ENCODE assay signal across 13 cellular contexts in genomic region chr2:120257522-120257921, GRCh38. TPM values are rescaled to one million over a fixed set of nuclear protein-coding genes. Genes with fewer than 3 reads are reported as not detected.
A peak's percentile ranks its signal among the peaks of the same experiment; 100 is the strongest.
DNase-seq lines count a peak whose midpoint lies in the region; ATAC-seq and TF ChIP-seq lines count a peak whose summit lies in the region.
"Had no signal": no experiment of that assay in that cellular context is flagged by ENCODE, and none has a peak within 500 bp of the region (broad histone marks: within the 10 kb centered on the region; RNA-seq: fewer than 3 reads in every experiment).

No MANE protein-coding gene starts in this region.

- H2BK15ac ChIP-seq in H9 (ENCODE audit: low read depth, low read length): no peak overlapping the region

- H3K27me3 ChIP-seq in A673 (replicated peaks; ENCODE audit: insufficient read depth, low read depth, low read length, poor library complexity) (no peaks in the 10 kb centered on the region), prostate gland (replicated peaks; ENCODE audit: insufficient read depth) (no peaks in the 10 kb centered on the region), H9 (ENCODE audit: insufficient read depth, low read length) (peaks cover 3% of the 10 kb centered on the region)
- H3K27me3 ChIP-seq: pancreas had no signal

- H2AFZ ChIP-seq in H9 (ENCODE audit: low read length): no peak overlapping the region

- no peak overlapping the region for H2BK120ac ChIP-seq in H9 (ENCODE audit: low read depth, low read length, poor library complexity, severe bottlenecking)

- no peaks in the 10 kb centered on the region for H4K20me1 ChIP-seq in H9 (ENCODE audit: control insufficient read depth, insufficient read depth, insufficient read length)

- no peak overlapping the region for H3K23ac ChIP-seq in H9 (ENCODE audit: insufficient read length, low read depth, low read length)

- H2BK20ac ChIP-seq in H9 (ENCODE audit: low read depth, low read length, poor library complexity, severe bottlenecking): no peak overlapping the region

- H3K9me3 ChIP-seq in A673 (ENCODE audit: low read depth, low read length, poor library complexity, severe bottlenecking) (no peaks in the 10 kb centered on the region), prostate gland (no peaks in the 10 kb centered on the region), H9 (ENCODE audit: control insufficient read depth, low read depth, low read length) (no peaks in the 10 kb centered on the region)
- H3K9me3 ChIP-seq: pancreas had no signal

- no peaks in the 10 kb centered on the region for H3K79me1 ChIP-seq in H9 (ENCODE audit: insufficient read depth, low read depth, low read length, poor library complexity, severe bottlenecking)

- H3K27ac ChIP-seq in A673 (ENCODE audit: low read depth, low read length, poor library complexity, severe bottlenecking) (peak overlapping the region; percentile 64), prostate gland (no peak overlapping the region), H9 (ENCODE audit: insufficient read length, low read depth, low read length) (no peak overlapping the region)
- H3K27ac ChIP-seq: pancreas had no signal

- H3K27me3 Mint-ChIP-seq in H9 (ENCODE audit: low read depth): peaks cover 17% of the 10 kb centered on the region
- H3K27me3 Mint-ChIP-seq: activated CD4-positive, alpha-beta T cell treated with anti-CD3 and anti-CD28 coated beads for 36 hours had no signal

- TF ChIP-seq CTCF in A673 (conservative IDR thresholded peaks at IDR 0.05; ENCODE audit: low read depth, low read length) (no peak), prostate gland (IDR thresholded peaks at IDR 0.05) (no peak), H9 (conservative IDR thresholded peaks at IDR 0.05) (no peak)

- WGBS in prostate gland: 33% methylated on average over 1 of the region's 1 CpG
- no CpG with 5 or more reads among the region's 1 CpG for WGBS in H9 (ENCODE audit: extremely low coverage, insufficient read length, low lambda C conversion rate)

- no peaks in the 10 kb centered on the region for H3K79me2 ChIP-seq in H9 (ENCODE audit: insufficient read depth, low read length)

- no peak overlapping the region for H4K91ac ChIP-seq in H9 (ENCODE audit: insufficient read length, low read depth, low read length)

- H4K5ac ChIP-seq in H9 (ENCODE audit: insufficient read length, low read depth, low read length): no peak overlapping the region

- H2BK5ac ChIP-seq in H9 (ENCODE audit: insufficient read length, low read length): no peak overlapping the region

- no peak for TF ChIP-seq POLR2A in prostate gland (IDR thresholded peaks at IDR 0.05)

- H2AK5ac ChIP-seq in H9 (ENCODE audit: insufficient read length, low read length): no peak overlapping the region

- H3K4me2 ChIP-seq in H9 (ENCODE audit: insufficient read depth, insufficient read length, low read length): no peak overlapping the region

- ATAC-seq in Right ventricle myocardium superior (ENCODE audit: poor library complexity): no peak
- ATAC-seq: activated CD4-positive, alpha-beta T cell treated with anti-CD3 and anti-CD28 coated beads for 36 hours; pancreas had no signal

- H3K9ac ChIP-seq in H9 (ENCODE audit: extremely low read depth, insufficient read length, low read length): no peak overlapping the region

- H3K36me3 ChIP-seq in A673 (ENCODE audit: insufficient read depth, low read length, poor library complexity, severe bottlenecking): no peaks in the 10 kb centered on the region
- no peaks in the 10 kb centered on the region for H3K36me3 ChIP-seq in prostate gland
- H3K36me3 ChIP-seq: pancreas had no signal

- no peak overlapping the region for H3K14ac ChIP-seq in H9 (ENCODE audit: insufficient read depth, low read length)

- H3K4me3 ChIP-seq in A673 (ENCODE audit: low read depth, low read length, poor library complexity, severe bottlenecking) (no peak overlapping the region), prostate gland (no peak overlapping the region)
- H3K4me3 ChIP-seq: pancreas had no signal

- H2BK12ac ChIP-seq in H9 (ENCODE audit: insufficient read length, low read depth, low read length): no peak overlapping the region

- DNase-seq in A673 (ENCODE audit: low spot score): peak; percentile 87
- DNase-seq in CMK (ENCODE audit: low read depth): peak; percentile 44
- peak; percentile 76 for DNase-seq in OCI-M1 (lab: John Stamatoyannopoulos, UW)
- peak; percentile 42 for DNase-seq in foreskin melanocyte
- no peak for DNase-seq in prostate gland (ENCODE audit: low spot score)
- DNase-seq in stimulated activated CD4-positive, alpha-beta T cell treated with anti-CD3 and anti-CD28 coated beads, Interleukin-12 subunit alpha, Interleukin-12 subunit beta, amount 100 ng/mL, for 4 hours: no peak
- no peak for DNase-seq in H9
- no peak for DNase-seq in Right ventricle myocardium superior
- DNase-seq: activated CD4-positive, alpha-beta T cell treated with anti-CD3 and anti-CD28 coated beads for 36 hours; activated T-cell treated with anti-CD3 and anti-CD28 coated beads, Interleukin-2, amount 50 U/mL, for 48 hours; NCI-H2171 treated with DMSO at 0.1 percent for 48 hours; pancreas; stimulated activated CD4-positive, alpha-beta T cell treated with anti-CD3 and anti-CD28 coated beads, Interleukin-15, amount 100 ng/mL, for 24 hours had no signal

- no peak overlapping the region for H3K4ac ChIP-seq in H9 (ENCODE audit: low read depth, low read length)

- no peak overlapping the region for H3K27ac Mint-ChIP-seq in H9

- H3K4me1 Mint-ChIP-seq in H9: peaks cover 24 to 27% of the 10 kb centered on the region in 2 experiments

- no peak overlapping the region for H3K18ac ChIP-seq in H9 (ENCODE audit: insufficient read length, low read depth, low read length)

- peaks cover 8% of the 10 kb centered on the region for H3K23me2 ChIP-seq in H9 (ENCODE audit: insufficient read length, low read depth, low read length, poor library complexity, severe bottlenecking)

- CTCF ChIA-PET in A673 (lab: Charles Lee): no interaction called here

- POLR2A ChIA-PET in A673 (lab: Charles Lee; ENCODE audit: low non-redundant PET): interaction anchor here (0.5 kb wide), 1 partner anchor 100 kb away, joined by 4 read pairs; no protein-coding TSS in a partner anchor

- H3K9me3 Mint-ChIP-seq in H9: peaks cover 6 to 15% of the 10 kb centered on the region in 2 experiments

- peaks cover 9 to 15% (median 11%) of the 10 kb centered on the region in 3 experiments for H3K36me3 Mint-ChIP-seq in H9 (ENCODE audit: insufficient read depth in 1 of 3, low read depth in 3 of 3)

- no TSS peak for BruUV-seq in A673 (replicated peaks; lab: Mats Ljungman, UMichigan)

- intact Hi-C loops in A673 (cut with micrococcal nuclease; ENCODE audit: unreplicated experiment) (no loop called here), prostate gland (cut with DNase I) (loop anchor here (10.0 kb wide), 1 partner anchor 417 kb away; no protein-coding TSS in a partner anchor), Right ventricle myocardium superior (cut with DNase I) (no loop called here)

- H4K8ac ChIP-seq in H9 (replicated peaks; ENCODE audit: insufficient read length, low read depth, low read length): no peak overlapping the region

- H3K56ac ChIP-seq in H9 (ENCODE audit: insufficient read length, low read depth, low read length): no peak overlapping the region

- peaks cover 22% of the 10 kb centered on the region for H3K4me1 ChIP-seq in A673 (ENCODE audit: insufficient read depth, low read length, poor library complexity, severe bottlenecking)
- peaks cover 6% of the 10 kb centered on the region for H3K4me1 ChIP-seq in prostate gland (replicated peaks)
- no peaks in the 10 kb centered on the region for H3K4me1 ChIP-seq in H9 (ENCODE audit: insufficient read depth, low read length)

- H3T11ph ChIP-seq in H9 (ENCODE audit: low read length): no peak overlapping the region

- no peak overlapping the region for H3K4me3 Mint-ChIP-seq in H9
- H3K4me3 Mint-ChIP-seq: activated CD4-positive, alpha-beta T cell treated with anti-CD3 and anti-CD28 coated beads for 36 hours had no signal

RNA-seq across cellular contexts. Expression of gene RALB, which starts 4.9 kb away (rescaled TPM):
- total RNA-seq in A673 (2021): 47.0 and 52.1 TPM in 2 replicates
- total RNA-seq in prostate gland: 100 to 1,000 TPM in 1 of 2 donors, 10 to 100 TPM in 1; 92.6 to 132 TPM
- total RNA-seq in H9 (2021): 24.6 and 27.1 TPM in 2 replicates
- 48.8 TPM for total RNA-seq in Right ventricle myocardium superior

RNA-seq across cellular contexts. Expression of gene TMEM185B, which starts 34.3 kb away (rescaled TPM):
- 28.6 and 34.5 TPM in 2 replicates for total RNA-seq in A673 (2021)
- total RNA-seq in prostate gland: 10 to 100 TPM; 53.7 to 72.3 TPM
- 28.4 and 29.0 TPM in 2 replicates for total RNA-seq in H9 (2021)
- 21.1 TPM for total RNA-seq in Right ventricle myocardium superior

Comparison
In these comparisons a context has a peak if more than half of its experiments do, and no peak if none do; other contexts are left out.
1. DNase-seq: peak in A673 (single experiment), CMK (single experiment), OCI-M1 (single experiment) and foreskin melanocyte (single experiment); none in prostate gland (single experiment), stimulated activated CD4-positive, alpha-beta T cell treated with anti-CD3 and anti-CD28 coated beads, Interleukin-12 subunit alpha, Interleukin-12 subunit beta, amount 100 ng/mL, for 4 hours (single experiment), H9 (single experiment) and Right ventricle myocardium superior (single experiment).